ENCODE assay signal across 8 cellular contexts in the genomic region with DNA sequence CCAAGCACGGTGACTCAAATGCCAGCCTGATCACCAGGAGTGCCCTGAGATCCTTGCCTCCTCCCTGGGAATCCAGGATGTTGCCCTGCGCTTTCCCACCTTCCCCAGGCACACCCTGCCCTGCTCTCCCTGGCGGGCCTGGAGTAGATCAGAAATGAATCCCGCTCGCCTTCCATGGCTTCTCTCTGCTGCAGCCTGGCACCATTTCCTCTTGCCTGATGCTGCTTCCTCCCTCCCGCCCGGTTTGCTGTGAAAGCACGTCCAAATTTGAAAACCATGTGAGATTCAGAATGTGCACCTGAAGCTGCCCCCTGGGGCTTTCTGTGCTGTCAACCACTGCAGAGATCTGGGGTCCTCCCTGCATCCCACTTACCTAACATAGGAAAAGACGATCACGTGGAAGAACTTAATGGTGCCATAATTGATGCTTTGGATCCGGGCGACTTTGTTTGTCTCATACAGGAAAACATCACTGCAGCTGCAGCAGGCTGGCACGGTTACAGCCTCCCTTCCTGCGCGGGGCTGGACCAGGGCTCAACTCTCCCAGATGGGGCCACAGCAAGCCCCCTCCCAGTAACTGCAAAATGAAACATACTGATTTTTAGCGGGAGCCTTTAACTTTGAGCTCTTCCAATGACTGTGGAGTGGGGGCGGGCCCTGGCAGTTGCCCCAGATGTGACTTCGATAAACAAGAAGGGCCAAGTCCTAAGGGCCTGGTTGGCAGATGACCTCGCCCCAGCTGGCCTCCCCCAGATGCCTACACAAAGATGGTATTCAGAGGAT.
DNase-seq lines count a peak whose midpoint lies in the region; ATAC-seq lines count a peak whose summit lies in the region.

No MANE protein-coding gene starts in this region.

- peak overlapping the region; percentile 78 for H3K4me3 Mint-ChIP-seq in stimulated activated effector memory CD8-positive, alpha-beta T cell treated with anti-CD3 and anti-CD28 coated beads, Interleukin-12 subunit alpha, Interleukin-12 subunit beta, amount 100 ng/mL, for 72 hours

- peak; percentile 66 for ATAC-seq in stimulated activated effector memory CD8-positive, alpha-beta T cell treated with anti-CD3 and anti-CD28 coated beads, Interleukin-12 subunit alpha, Interleukin-12 subunit beta, amount 100 ng/mL, for 72 hours
- ATAC-seq in GM18519 (IDR thresholded peaks at IDR 0.05; ENCODE audit: low FRiP score, unreplicated experiment) (no peak), HG03175 (IDR thresholded peaks at IDR 0.05; ENCODE audit: unreplicated experiment) (no peak), GM21717 (IDR thresholded peaks at IDR 0.05; ENCODE audit: unreplicated experiment) (no peak)

- no peaks in the 10 kb centered on the region for H3K9me3 ChIP-seq in adipocyte (ENCODE audit: control insufficient read depth, low read length)

- H3K4me1 Mint-ChIP-seq in stimulated activated effector memory CD8-positive, alpha-beta T cell treated with anti-CD3 and anti-CD28 coated beads, Interleukin-12 subunit alpha, Interleukin-12 subunit beta, amount 100 ng/mL, for 72 hours, result peaks cover 22% of the 10 kb centered on the region

- no peaks in the 10 kb centered on the region for H3K36me3 Mint-ChIP-seq in stimulated activated effector memory CD8-positive, alpha-beta T cell treated with anti-CD3 and anti-CD28 coated beads, Interleukin-12 subunit alpha, Interleukin-12 subunit beta, amount 100 ng/mL, for 72 hours

- no peaks in the 10 kb centered on the region for H3K9me3 Mint-ChIP-seq in stimulated activated effector memory CD8-positive, alpha-beta T cell treated with anti-CD3 and anti-CD28 coated beads, Interleukin-12 subunit alpha, Interleukin-12 subunit beta, amount 100 ng/mL, for 72 hours

- H3K4me3 ChIP-seq in adipocyte (ENCODE audit: low read length), result peak overlapping the region; percentile 79

- H3K9ac ChIP-seq in adipocyte (ENCODE audit: low read length), result peak overlapping the region; percentile 36

- H3K27ac Mint-ChIP-seq in stimulated activated effector memory CD8-positive, alpha-beta T cell treated with anti-CD3 and anti-CD28 coated beads, Interleukin-12 subunit alpha, Interleukin-12 subunit beta, amount 100 ng/mL, for 72 hours, result peak overlapping the region; percentile 82

- no peaks in the 10 kb centered on the region for H3K36me3 ChIP-seq in adipocyte (ENCODE audit: control insufficient read depth, insufficient read depth, low read length, severe bottlenecking)

- no peaks in the 10 kb centered on the region for H3K27me3 ChIP-seq in adipocyte (replicated peaks; ENCODE audit: control insufficient read depth, insufficient read depth, low read length)

- DNase-seq in GM03348 (ENCODE audit: low spot score) (peak; percentile 62), NCI-H774 (lab: John Stamatoyannopoulos, UW) (peak; percentile 29), adipocyte (ENCODE audit: low read depth) (peak; percentile 25), inferior parietal cortex (ENCODE audit: extremely low spot score) (peak; percentile 91)
- peak in 1 of 2 donors; percentile 54 for DNase-seq in stimulated activated effector memory CD8-positive, alpha-beta T cell treated with anti-CD3 and anti-CD28 coated beads, Interleukin-12 subunit alpha, Interleukin-12 subunit beta, amount 100 ng/mL, for 72 hours (ENCODE audit: low spot score in 2 of 2)

- H3K4me1 ChIP-seq in adipocyte (ENCODE audit: control insufficient read depth, insufficient read depth, low read length), result peaks cover 3% of the 10 kb centered on the region
